ENCODE assay signal across 17 cellular contexts in genomic region chr22:46370584-46371373, GRCh38. TPM values are rescaled to one million over a fixed set of nuclear protein-coding genes. Genes with fewer than 3 reads are reported as not detected.
A peak's percentile ranks its signal among the peaks of the same experiment; 100 is the strongest.
DNase-seq lines count a peak whose midpoint lies in the region; ATAC-seq, FAIRE-seq and TF ChIP-seq lines count a peak whose summit lies in the region.
"Had no signal": no experiment of that assay in that cellular context is flagged by ENCODE, and none has a peak within 500 bp of the region (broad histone marks: within the 10 kb centered on the region; RNA-seq: fewer than 3 reads in every experiment).

No MANE protein-coding gene starts in this region.

- peak; percentile 54 for DNase-seq in activated T-cell treated with anti-CD3 and anti-CD28 coated beads, Interleukin-2, amount 50 U/mL, for 1 hour
- no peak for DNase-seq in activated T-cell treated with anti-CD3 and anti-CD28 coated beads for 4 hours
- peak; percentile 40 for DNase-seq in activated CD4-positive, alpha-beta memory T cell treated with anti-CD3 and anti-CD28 coated beads, Interleukin-2, amount 10 ng/mL, durations not matched to agents 7 days and 5 days
- peak; percentile 74 for DNase-seq in kidney
- peak; percentile 43 for DNase-seq in stimulated activated CD8-positive, alpha-beta memory T cell treated with anti-CD3 and anti-CD28 coated beads, Interleukin-4, amount 100 ng/mL, for 48 hours
- DNase-seq in mucosa of gallbladder (ENCODE audit: low spot score): no peak
- DNase-seq: activated CD4-positive, CD25-positive, alpha-beta regulatory T cell treated with anti-CD3 and anti-CD28 coated beads, Interleukin-2, amount 50 U/mL, for 72 hours; activated naive CD8-positive, alpha-beta T cell treated with anti-CD3 and anti-CD28 coated beads for 36 hours; DMS 273 treated with DMSO at 0.1 percent for 48 hours; NCI-H1092; NCI-H2227 treated with DMSO at 0.1 percent for 48 hours had no signal

- H3K4me3 Mint-ChIP-seq in activated CD4-positive, alpha-beta memory T cell treated with anti-CD3 and anti-CD28 coated beads, Interleukin-2, amount 10 ng/mL, durations not matched to agents 7 days and 5 days: no peak overlapping the region
- H3K4me3 Mint-ChIP-seq: activated naive CD8-positive, alpha-beta T cell treated with anti-CD3 and anti-CD28 coated beads for 36 hours; T-helper 1 cell treated with Interleukin-12 subunit alpha and Interleukin-12 subunit beta and Interleukin-4 antibody, amounts not matched to agents 30 μg/mL and 1 μg/mL, for 36 hours had no signal

- H3K9me3 ChIP-seq in kidney (ENCODE audit: control insufficient read depth in 1 of 2, low read length in 2 of 2): peaks cover 0 to 1% of the 10 kb centered on the region in 2 donors
- H3K9me3 ChIP-seq: neutrophil had no signal

- H3K36me3 Mint-ChIP-seq in activated CD4-positive, alpha-beta memory T cell treated with anti-CD3 and anti-CD28 coated beads, Interleukin-2, amount 10 ng/mL, durations not matched to agents 7 days and 5 days (ENCODE audit: low read depth): no peaks in the 10 kb centered on the region

- no peak overlapping the region for H3K27ac Mint-ChIP-seq in activated CD4-positive, alpha-beta memory T cell treated with anti-CD3 and anti-CD28 coated beads, Interleukin-2, amount 10 ng/mL, durations not matched to agents 7 days and 5 days
- H3K27ac Mint-ChIP-seq: activated naive CD8-positive, alpha-beta T cell treated with anti-CD3 and anti-CD28 coated beads for 36 hours; T-helper 1 cell treated with Interleukin-12 subunit alpha and Interleukin-12 subunit beta and Interleukin-4 antibody, amounts not matched to agents 30 μg/mL and 1 μg/mL, for 36 hours had no signal

- peaks cover 10 to 19% of the 10 kb centered on the region in 2 donors for H3K4me1 ChIP-seq in kidney (ENCODE audit: control insufficient read depth in 1 of 2, insufficient read depth in 1 of 2, low read depth in 1 of 2, low read length in 2 of 2)

- peaks cover 2% of the 10 kb centered on the region in 2 donors for H3K36me3 ChIP-seq in kidney (ENCODE audit: control insufficient read depth in 1 of 2, insufficient read depth in 2 of 2, low read length in 2 of 2)
- H3K36me3 ChIP-seq: neutrophil, thoracic aorta had no signal

- POLR2A ChIA-PET in activated CD4-positive, alpha-beta memory T cell treated with anti-CD3 and anti-CD28 coated beads, Interleukin-2, amount 10 ng/mL, durations not matched to agents 7 days and 5 days (lab: Charles Lee): no interaction called here

- no peak overlapping the region for H3K4me3 ChIP-seq in kidney (ENCODE audit: low read length in 2 of 2)
- H3K4me3 ChIP-seq: thoracic aorta had no signal

- H3K27ac ChIP-seq in kidney (ENCODE audit: low read depth in 2 of 2, low read length in 2 of 2): peak overlapping the region in 1 of 2 donors; percentile 57
- H3K27ac ChIP-seq: neutrophil, thoracic aorta had no signal

- peaks cover 18% of the 10 kb centered on the region for H3K27me3 Mint-ChIP-seq in activated CD4-positive, alpha-beta memory T cell treated with anti-CD3 and anti-CD28 coated beads, Interleukin-2, amount 10 ng/mL, durations not matched to agents 7 days and 5 days

- intact Hi-C loops in kidney (cut with DNase I): no loop called here

- FAIRE-seq in kidney (lab: Jason Lieb, UNC): no peak
- FAIRE-seq: RCC 7860 had no signal

- H3K9me3 Mint-ChIP-seq in activated CD4-positive, alpha-beta memory T cell treated with anti-CD3 and anti-CD28 coated beads, Interleukin-2, amount 10 ng/mL, durations not matched to agents 7 days and 5 days: peaks cover 3% of the 10 kb centered on the region

- CTCF ChIA-PET in activated CD4-positive, alpha-beta memory T cell treated with anti-CD3 and anti-CD28 coated beads, Interleukin-2, amount 10 ng/mL, durations not matched to agents 7 days and 5 days (lab: Charles Lee): no interaction called here

- peak overlapping the region in 1 of 2 donors; percentile 5 for H3K9ac ChIP-seq in kidney (ENCODE audit: low read length in 2 of 2)

- peaks cover 24% of the 10 kb centered on the region for H3K4me1 Mint-ChIP-seq in activated CD4-positive, alpha-beta memory T cell treated with anti-CD3 and anti-CD28 coated beads, Interleukin-2, amount 10 ng/mL, durations not matched to agents 7 days and 5 days

- no peak for TF ChIP-seq CTCF in kidney (IDR thresholded peaks at IDR 0.05; ENCODE audit: borderline replicate concordance, extremely low read depth, insufficient read depth)

- ATAC-seq in HG03025 (IDR thresholded peaks at IDR 0.05; ENCODE audit: low FRiP score, unreplicated experiment): no peak
- ATAC-seq in GM18517 (IDR thresholded peaks at IDR 0.05; ENCODE audit: unreplicated experiment): no peak

RNA-seq across cellular contexts. Expression of gene TRMU, which starts 35.3 kb away (rescaled TPM):
- total RNA-seq in activated CD4-positive, alpha-beta memory T cell treated with anti-CD3 and anti-CD28 coated beads, Interleukin-2, amount 10 ng/mL, durations not matched to agents 7 days and 5 days: 10 to 100 TPM; 66.8 to 71.7 TPM
- total RNA-seq in kidney: 40.5 TPM
- 41.1 TPM for polyA plus RNA-seq in kidney (ENCODE audit: insufficient read depth, low read depth, low replicate concordance)
- total RNA-seq in mucosa of gallbladder: 43.5 TPM

Comparison
In these comparisons a context has a peak if more than half of its experiments do, and no peak if none do; other contexts are left out.
1. DNase-seq: peak in activated T-cell treated with anti-CD3 and anti-CD28 coated beads, Interleukin-2, amount 50 U/mL, for 1 hour (single experiment), activated CD4-positive, alpha-beta memory T cell treated with anti-CD3 and anti-CD28 coated beads, Interleukin-2, amount 10 ng/mL, durations not matched to agents 7 days and 5 days (single experiment), kidney (single experiment) and stimulated activated CD8-positive, alpha-beta memory T cell treated with anti-CD3 and anti-CD28 coated beads, Interleukin-4, amount 100 ng/mL, for 48 hours (single experiment); none in activated T-cell treated with anti-CD3 and anti-CD28 coated beads for 4 hours (single experiment) and mucosa of gallbladder (single experiment).